ENCODE assay signal across 13 cellular contexts in genomic region chr4:92047209-92047877, GRCh38.
DNase-seq lines count a peak whose midpoint lies in the region; ATAC-seq and TF ChIP-seq lines count a peak whose summit lies in the region.
"Had no signal": no experiment of that assay in that cellular context is flagged by ENCODE, and none has a peak within 500 bp of the region (broad histone marks: within the 10 kb centered on the region; RNA-seq: fewer than 3 reads in every experiment).

No MANE protein-coding gene starts in this region.

- no peaks in the 10 kb centered on the region for H3K36me3 ChIP-seq in H7 (replicated peaks; ENCODE audit: control insufficient read depth, insufficient read depth, low read length)
- H3K36me3 ChIP-seq in colonic mucosa = no peaks in the 10 kb centered on the region
- H3K36me3 ChIP-seq in neural cell (ENCODE audit: insufficient read depth, low read length) = no peaks in the 10 kb centered on the region
- H3K36me3 ChIP-seq: gastroesophageal sphincter, MG63 had no signal

- no peaks in the 10 kb centered on the region for H3K27me3 ChIP-seq in H7 (ENCODE audit: control insufficient read depth, insufficient read depth, low read length)
- no peaks in the 10 kb centered on the region for H3K27me3 ChIP-seq in colonic mucosa
- H3K27me3 ChIP-seq in neural cell (ENCODE audit: insufficient read depth, low read depth, low read length) = no peaks in the 10 kb centered on the region
- H3K27me3 ChIP-seq: gastroesophageal sphincter, MG63 had no signal

- peak; percentile 14 for TF ChIP-seq CTCF in colonic mucosa (IDR thresholded peaks at IDR 0.05)
- peak; percentile 77 for TF ChIP-seq CTCF in neural cell (IDR thresholded peaks at IDR 0.05; ENCODE audit: poor library complexity, severe bottlenecking)

- no peak overlapping the region for H3K27ac ChIP-seq in colonic mucosa
- no peak overlapping the region for H3K27ac ChIP-seq in neural cell (ENCODE audit: low read length)
- H3K27ac ChIP-seq: gastroesophageal sphincter had no signal

- POLR2A ChIA-PET in HEK293T (lab: Yijun Ruan, JAX) = no interaction called here

- no peak for ATAC-seq in HG03469 (IDR thresholded peaks at IDR 0.05; ENCODE audit: unreplicated experiment)
- ATAC-seq: activated naive CD4-positive, alpha-beta T cell treated with anti-CD3 and anti-CD28 coated beads, Interleukin-2, amount 50 U/mL, for 72 hours; CD8-positive, alpha-beta T cell; gastroesophageal sphincter had no signal

- H3K4me2 ChIP-seq in neural cell (ENCODE audit: low read length) = no peak overlapping the region

- no peak overlapping the region for H3K9ac ChIP-seq in colonic mucosa (ENCODE audit: low read depth in 2 of 2, low read length in 2 of 2)
- H3K9ac ChIP-seq in neural cell (ENCODE audit: low read length) = no peak overlapping the region

- no peak overlapping the region for H2AFZ ChIP-seq in neural cell (ENCODE audit: low read depth, low read length)

- H3K4me3 ChIP-seq in H7 (ENCODE audit: insufficient read depth, low read depth, low read length) = no peak overlapping the region
- no peak overlapping the region for H3K4me3 ChIP-seq in colonic mucosa
- no peak overlapping the region for H3K4me3 ChIP-seq in neural cell (ENCODE audit: low read length)
- H3K4me3 ChIP-seq: gastroesophageal sphincter, MG63 had no signal

- no peaks in the 10 kb centered on the region for H3K4me1 ChIP-seq in colonic mucosa
- H3K4me1 ChIP-seq: gastroesophageal sphincter had no signal

- TF ChIP-seq EP300 in neural cell (conservative IDR thresholded peaks at IDR 0.05; ENCODE audit: poor library complexity, severe bottlenecking) = peak; percentile 38

- DNase-seq in H7 (peak; percentile 1), NCI-H226 (peak; percentile 72), colonic mucosa (no peak), NCI-H510A (lab: John Stamatoyannopoulos, UW) (no peak), HEK293T (ENCODE audit: extremely low spot score) (no peak)
- no peak for DNase-seq in effector CD4-positive, alpha-beta T cell
- DNase-seq: CD8-positive, alpha-beta T cell; MG63; naive B cell had no signal

- H3K9me3 ChIP-seq in colonic mucosa = no peaks in the 10 kb centered on the region
- H3K9me3 ChIP-seq in neural cell (ENCODE audit: low read length) = no peaks in the 10 kb centered on the region
- H3K9me3 ChIP-seq: MG63 had no signal

- intact Hi-C loops in colonic mucosa (cut with DNase I) = no loop called here

- H3F3A ChIP-seq in neural cell (ENCODE audit: insufficient read depth, low read length, poor library complexity, severe bottlenecking) = no peaks in the 10 kb centered on the region

- H3K79me2 ChIP-seq in neural cell (replicated peaks; ENCODE audit: insufficient read depth, low read length) = no peaks in the 10 kb centered on the region

- no peaks in the 10 kb centered on the region for H3K9me2 ChIP-seq in neural cell (ENCODE audit: insufficient read depth, low read length)

- TF ChIP-seq RAD21 in neural cell (conservative IDR thresholded peaks at IDR 0.05) = peak; percentile 86

- CTCF ChIA-PET in HEK293T (lab: Yijun Ruan, JAX) = no interaction called here

- H4K20me1 ChIP-seq in neural cell (ENCODE audit: insufficient read depth) = no peaks in the 10 kb centered on the region

TF ChIP-seq in neural cell, 6 proteins besides CTCF, POLR2A, EP300 and RAD21:
- TF ChIP-seq SMC3 (conservative IDR thresholded peaks at IDR 0.05; ENCODE audit: poor library complexity) (peak; percentile 79), REST (IDR thresholded peaks at IDR 0.05; ENCODE audit: borderline replicate concordance) (no peak)

TF ChIP-seq in HEK293T, 16 proteins besides CTCF, POLR2A, EP300 and RAD21:
- no peak for TF ChIP-seq SP1 (IDR thresholded peaks at IDR 0.05)
- TF ChIP-seq, protein P1, sequence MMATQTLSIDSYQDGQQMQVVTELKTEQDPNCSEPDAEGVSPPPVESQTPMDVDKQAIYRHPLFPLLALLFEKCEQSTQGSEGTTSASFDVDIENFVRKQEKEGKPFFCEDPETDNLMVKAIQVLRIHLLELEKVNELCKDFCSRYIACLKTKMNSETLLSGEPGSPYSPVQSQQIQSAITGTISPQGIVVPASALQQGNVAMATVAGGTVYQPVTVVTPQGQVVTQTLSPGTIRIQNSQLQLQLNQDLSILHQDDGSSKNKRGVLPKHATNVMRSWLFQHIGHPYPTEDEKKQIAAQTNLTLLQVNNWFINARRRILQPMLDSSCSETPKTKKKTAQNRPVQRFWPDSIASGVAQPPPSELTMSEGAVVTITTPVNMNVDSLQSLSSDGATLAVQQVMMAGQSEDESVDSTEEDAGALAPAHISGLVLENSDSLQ (IDR thresholded peaks at IDR 0.05) = no peak
- no peak for TF ChIP-seq HDGF (IDR thresholded peaks at IDR 0.05; ENCODE audit: borderline replicate concordance)
- TF ChIP-seq SUZ12 (IDR thresholded peaks at IDR 0.05) = no peak
- no peak for TF ChIP-seq CTBP1 (IDR thresholded peaks at IDR 0.05; ENCODE audit: borderline replicate concordance)
- no peak for TF ChIP-seq ELF4 (IDR thresholded peaks at IDR 0.05)
- no peak for TF ChIP-seq ZNF384 (IDR thresholded peaks at IDR 0.05)
- no peak for TF ChIP-seq FOXM1 (IDR thresholded peaks at IDR 0.05; ENCODE audit: borderline replicate concordance)

Comparison
In these comparisons a context has a peak if more than half of its experiments do, and no peak if none do; other contexts are left out.
1. DNase-seq: peak in H7 (single experiment) and NCI-H226 (single experiment); none in colonic mucosa (single experiment), NCI-H510A (single experiment), effector CD4-positive, alpha-beta T cell (single experiment) and HEK293T (single experiment).